Comparison of ENCODE assay signal across 16 cellular contexts in the genomic region with DNA sequence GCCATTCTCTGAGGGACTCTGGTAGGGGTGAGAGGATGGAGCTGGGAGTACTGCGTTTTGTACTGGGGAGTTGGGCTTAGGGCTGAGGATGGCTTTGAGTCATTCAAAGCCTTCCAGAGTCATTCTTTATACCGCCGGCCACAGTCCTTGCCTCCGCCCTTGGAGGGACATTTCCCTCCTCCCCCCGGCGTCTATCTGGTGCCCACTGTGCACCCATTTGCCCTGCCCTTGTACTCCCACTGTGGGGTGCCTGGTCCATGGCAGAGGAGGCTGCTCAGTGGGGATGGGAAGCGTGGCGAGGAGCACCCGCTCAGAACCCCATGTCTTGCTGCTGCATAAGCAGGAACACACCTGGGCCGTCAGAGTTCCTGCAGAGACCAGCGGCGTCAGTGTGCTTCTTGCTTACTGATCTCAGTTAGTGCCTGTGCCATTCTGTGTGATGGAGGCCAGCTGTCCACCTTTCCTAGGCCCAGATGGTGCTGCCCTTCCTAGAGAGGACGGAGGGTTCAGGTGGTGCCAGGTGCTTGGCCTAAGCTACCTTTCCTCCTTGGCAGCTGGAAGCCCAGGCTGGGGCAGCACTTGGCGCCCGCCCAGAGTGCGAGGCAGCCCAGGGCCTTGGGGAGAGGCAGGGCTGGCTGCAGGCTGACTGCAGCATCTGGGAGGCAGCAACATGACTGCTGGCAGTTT. TPM values are rescaled to one million over a fixed set of nuclear protein-coding genes. Genes with fewer than 3 reads are reported as not detected.
DNase-seq lines count a peak whose midpoint lies in the region; ATAC-seq and TF ChIP-seq lines count a peak whose summit lies in the region.
"Had no signal": no experiment of that assay in that cellular context is flagged by ENCODE, and none has a peak within 500 bp of the region (broad histone marks: within the 10 kb centered on the region; RNA-seq: fewer than 3 reads in every experiment).

No MANE protein-coding gene starts in this region.

- H3K27ac ChIP-seq in H9 (ENCODE audit: insufficient read length, low read depth, low read length) (no peak overlapping the region), body of pancreas (no peak overlapping the region)

- no peak overlapping the region for H2BK20ac ChIP-seq in H9 (ENCODE audit: low read depth, low read length, poor library complexity, severe bottlenecking)

- H3K4ac ChIP-seq in H9 (ENCODE audit: low read depth, low read length): no peak overlapping the region

- no peak overlapping the region for H3K56ac ChIP-seq in H9 (ENCODE audit: insufficient read length, low read depth, low read length)

- H4K8ac ChIP-seq in H9 (replicated peaks; ENCODE audit: insufficient read length, low read depth, low read length): no peak overlapping the region

- no peak overlapping the region for H3K4me3 ChIP-seq in body of pancreas
- H3K4me3 ChIP-seq: HAP-1 had no signal

- no peak overlapping the region for H3K4me3 Mint-ChIP-seq in H9
- H3K4me3 Mint-ChIP-seq: activated CD4-positive, alpha-beta T cell treated with anti-CD3 and anti-CD28 coated beads for 36 hours; nephron progenitor cell; stimulated activated memory B cell treated with anti-CD40 and anti-IgM and Interleukin-4, amounts not matched to agents 10 μg/mL and 1 μg/mL and 100 μg/mL, for 72 hours had no signal

- no peak for ATAC-seq in body of pancreas
- ATAC-seq in left lobe of liver: no peak
- ATAC-seq in sciatic nerve: no peak
- ATAC-seq in GM19395 (IDR thresholded peaks at IDR 0.05; ENCODE audit: unreplicated experiment): no peak
- no peak for ATAC-seq in HG03432 (IDR thresholded peaks at IDR 0.05; ENCODE audit: unreplicated experiment)
- ATAC-seq: activated CD4-positive, alpha-beta T cell treated with anti-CD3 and anti-CD28 coated beads for 36 hours; stimulated activated memory B cell treated with anti-CD40 and anti-IgM and Interleukin-4, amounts not matched to agents 10 μg/mL and 1 μg/mL and 100 μg/mL, for 72 hours had no signal

- H4K91ac ChIP-seq in H9 (ENCODE audit: insufficient read length, low read depth, low read length): no peak overlapping the region

- no CpG with 5 or more reads among the region's 16 CpGs for WGBS in H9 (ENCODE audit: extremely low coverage, insufficient read length, low lambda C conversion rate)
- WGBS in body of pancreas, 2 donors: 60 to 96% methylated on average over 7 to 11 of the region's 16 CpGs

- H3K4me1 ChIP-seq in H9 (ENCODE audit: insufficient read depth, low read length) (no peaks in the 10 kb centered on the region; the same call in 1 of the 2 replicates), body of pancreas (peaks cover 26% of the 10 kb centered on the region)
- H3K4me1 ChIP-seq: HAP-1 had no signal

- peaks cover 4% of the 10 kb centered on the region for H3K79me1 ChIP-seq in H9 (ENCODE audit: insufficient read depth, low read depth, low read length, poor library complexity, severe bottlenecking)

- intact Hi-C loops in body of pancreas (cut with DNase I) (no loop called here), sciatic nerve (cut with DNase I) (no loop called here)

- no peak overlapping the region for H3K4me2 ChIP-seq in H9 (ENCODE audit: insufficient read depth, insufficient read length, low read length)

- H4K5ac ChIP-seq in H9 (ENCODE audit: insufficient read length, low read depth, low read length): no peak overlapping the region

- H2BK5ac ChIP-seq in H9 (ENCODE audit: insufficient read length, low read length): no peak overlapping the region

- no peak overlapping the region for H3T11ph ChIP-seq in H9 (ENCODE audit: low read length)

- TF ChIP-seq CTCF in H9 (conservative IDR thresholded peaks at IDR 0.05) (no peak), body of pancreas (IDR thresholded peaks at IDR 0.05) (no peak)

- no peak overlapping the region for H2BK12ac ChIP-seq in H9 (ENCODE audit: insufficient read length, low read depth, low read length)

- H3K4me1 Mint-ChIP-seq in H9: peaks cover 10 to 25% of the 10 kb centered on the region in 2 experiments
- H3K4me1 Mint-ChIP-seq: activated CD4-positive, alpha-beta T cell treated with anti-CD3 and anti-CD28 coated beads for 36 hours; stimulated activated memory B cell treated with anti-CD40 and anti-IgM and Interleukin-4, amounts not matched to agents 10 μg/mL and 1 μg/mL and 100 μg/mL, for 72 hours had no signal

- H3K36me3 ChIP-seq in body of pancreas (replicated peaks in 1 of 2; ENCODE audit: insufficient read depth in 1 of 2, low read depth in 2 of 2): peaks cover 0 to 10% of the 10 kb centered on the region in 2 donors

- H3K9ac ChIP-seq in H9 (ENCODE audit: extremely low read depth, insufficient read length, low read length): no peak overlapping the region

- no peak overlapping the region for H2BK15ac ChIP-seq in H9 (ENCODE audit: low read depth, low read length)

- no peak for TF ChIP-seq POLR2A in body of pancreas (IDR thresholded peaks at IDR 0.05)

- no peak overlapping the region for H2AK5ac ChIP-seq in H9 (ENCODE audit: insufficient read length, low read length)

- H3K36me3 Mint-ChIP-seq in H9 (ENCODE audit: insufficient read depth in 1 of 3, low read depth in 3 of 3): peaks cover 5 to 27% (median 21%) of the 10 kb centered on the region in 3 experiments; a peak in 6 of 7 replicates

- H3K9me3 Mint-ChIP-seq in H9: no peaks in the 10 kb centered on the region
- H3K9me3 Mint-ChIP-seq: nephron progenitor cell; stimulated activated memory B cell treated with anti-CD40 and anti-IgM and Interleukin-4, amounts not matched to agents 10 μg/mL and 1 μg/mL and 100 μg/mL, for 72 hours had no signal

- H3K9me3 ChIP-seq in H9 (ENCODE audit: control insufficient read depth, low read depth, low read length): no peaks in the 10 kb centered on the region
- no peaks in the 10 kb centered on the region for H3K9me3 ChIP-seq in body of pancreas
- H3K9me3 ChIP-seq: HAP-1 had no signal

- no peaks in the 10 kb centered on the region for H4K20me1 ChIP-seq in H9 (ENCODE audit: control insufficient read depth, insufficient read depth, insufficient read length)

- H3K27me3 ChIP-seq in H9 (ENCODE audit: insufficient read depth, low read length) (no peaks in the 10 kb centered on the region), body of pancreas (no peaks in the 10 kb centered on the region)

- no peak overlapping the region for H3K14ac ChIP-seq in H9 (ENCODE audit: insufficient read depth, low read length)

- no peaks in the 10 kb centered on the region for H3K27me3 Mint-ChIP-seq in H9 (ENCODE audit: low read depth)
- H3K27me3 Mint-ChIP-seq: activated CD4-positive, alpha-beta T cell treated with anti-CD3 and anti-CD28 coated beads for 36 hours; stimulated activated memory B cell treated with anti-CD40 and anti-IgM and Interleukin-4, amounts not matched to agents 10 μg/mL and 1 μg/mL and 100 μg/mL, for 72 hours had no signal

- DNase-seq in H9 (peak; percentile 26), body of pancreas (peak; percentile 58 to 89 (median 82)), left lobe of liver (ENCODE audit: low spot score) (peak; percentile 40), sciatic nerve (ENCODE audit: low spot score) (peak; percentile 47), putamen (ENCODE audit: low spot score) (no peak)
- DNase-seq: activated CD4-positive, alpha-beta T cell treated with anti-CD3 and anti-CD28 coated beads for 36 hours; C1 segment of cervical spinal cord; DMS153; effector CD8-positive, alpha-beta T cell; NCI-H1092; nephron progenitor cell; T-helper 2 cell had no signal

- H3K18ac ChIP-seq in H9 (ENCODE audit: insufficient read length, low read depth, low read length): no peak overlapping the region

- no peak overlapping the region for H3K23ac ChIP-seq in H9 (ENCODE audit: insufficient read length, low read depth, low read length)

- H2AFZ ChIP-seq in H9 (ENCODE audit: low read length): no peak overlapping the region

- H3K23me2 ChIP-seq in H9 (ENCODE audit: insufficient read length, low read depth, low read length, poor library complexity, severe bottlenecking): no peaks in the 10 kb centered on the region

- no peaks in the 10 kb centered on the region; the same call in 1 of the 2 replicates for H3K79me2 ChIP-seq in H9 (ENCODE audit: insufficient read depth, low read length)

- H2BK120ac ChIP-seq in H9 (ENCODE audit: low read depth, low read length, poor library complexity, severe bottlenecking): no peak overlapping the region

- peak overlapping the region in 2 of 3 experiments; percentile 70 to 91; a peak in 3 of 7 replicates for H3K27ac Mint-ChIP-seq in H9
- H3K27ac Mint-ChIP-seq: activated CD4-positive, alpha-beta T cell treated with anti-CD3 and anti-CD28 coated beads for 36 hours; stimulated activated memory B cell treated with anti-CD40 and anti-IgM and Interleukin-4, amounts not matched to agents 10 μg/mL and 1 μg/mL and 100 μg/mL, for 72 hours had no signal

RNA-seq across cellular contexts. Expression of a gene that starts 23.3 kb away (rescaled TPM):
- total RNA-seq in H9 (2021) (3.3 and 4.2 TPM in 2 replicates), body of pancreas (under 1 TPM in 1 of 2 donors, not detected in 1; 0.33 TPM), left lobe of liver (0.78 TPM), sciatic nerve (1.4 TPM)

RNA-seq across cellular contexts. Expression of a gene that starts 26.7 kb away (rescaled TPM):
- total RNA-seq in H9 (2021) (22.8 and 24.9 TPM in 2 replicates), body of pancreas (1 to 10 TPM; 2.9 to 4.0 TPM), left lobe of liver (2.1 TPM), sciatic nerve (4.8 TPM)
